ENCODE assay signal across 27 cellular contexts in the genomic region with DNA sequence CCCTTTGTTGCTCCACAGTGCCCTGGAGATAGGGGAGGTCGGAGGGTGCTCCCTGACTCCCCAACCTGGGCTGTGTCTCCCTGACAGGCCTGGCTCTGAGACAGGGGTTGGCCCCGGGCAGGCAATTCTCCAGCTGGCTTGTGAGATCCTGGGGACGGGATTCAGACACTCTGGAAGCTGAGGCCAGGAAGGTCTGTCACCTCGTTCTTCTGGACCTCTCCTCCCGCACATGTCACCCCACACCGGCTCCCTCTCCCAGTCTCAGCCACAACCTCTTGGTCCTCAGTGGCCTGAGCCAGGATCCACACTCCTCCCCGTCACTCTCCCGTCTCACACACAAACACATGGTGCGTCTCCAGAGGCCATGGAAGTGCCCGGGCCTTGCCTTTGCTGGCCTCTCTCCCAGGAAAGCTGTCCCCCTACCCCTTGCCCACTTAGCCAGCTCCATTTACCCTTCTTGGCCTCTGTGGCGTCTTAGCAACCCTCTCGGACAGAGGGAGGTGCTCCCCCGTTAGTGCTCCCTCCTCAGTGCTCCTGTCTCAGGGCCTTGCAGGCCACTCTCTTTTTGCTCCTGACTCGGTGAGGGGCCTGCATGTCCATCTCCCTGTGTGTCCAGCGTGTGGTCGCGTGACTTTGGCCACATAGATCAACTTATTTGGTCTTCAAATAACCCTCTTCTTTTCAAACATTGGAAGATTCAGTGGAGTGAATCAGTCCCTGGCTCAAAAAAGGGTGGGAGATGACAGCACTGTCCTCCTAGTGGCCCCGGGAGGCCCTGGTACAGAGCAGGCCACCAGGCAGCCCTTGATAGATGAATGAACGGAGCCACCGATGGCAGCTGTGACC. TPM values are rescaled to one million over a fixed set of nuclear protein-coding genes. Genes with fewer than 3 reads are reported as not detected.
DNase-seq lines count a peak whose midpoint lies in the region; ATAC-seq and TF ChIP-seq lines count a peak whose summit lies in the region.
"Had no signal": no experiment of that assay in that cellular context is flagged by ENCODE, and none has a peak within 500 bp of the region (broad histone marks: within the 10 kb centered on the region; RNA-seq: fewer than 3 reads in every experiment).

No MANE protein-coding gene starts in this region.

- H3K9me3 Mint-ChIP-seq in central memory CD8-positive, alpha-beta T cell: no peaks in the 10 kb centered on the region
- H3K9me3 Mint-ChIP-seq in nephron progenitor cell: no peaks in the 10 kb centered on the region
- no peaks in the 10 kb centered on the region for H3K9me3 Mint-ChIP-seq in CD8-positive, alpha-beta memory T cell
- H3K9me3 Mint-ChIP-seq: activated naive CD8-positive, alpha-beta T cell treated with anti-CD3 and anti-CD28 coated beads for 36 hours; T-cell had no signal

- CTCF ChIA-PET in CD8-positive, alpha-beta memory T cell (lab: Charles Lee): no interaction called here

- TF ChIP-seq CTCF in heart right ventricle (IDR thresholded peaks at IDR 0.05) (no peak), nephron progenitor cell (IDR thresholded peaks at IDR 0.05) (no peak)

- H3K27ac ChIP-seq in heart right ventricle: peak overlapping the region in 2 of 10 donors; percentile 70 to 85
- H3K27ac ChIP-seq in CD8-positive, alpha-beta memory T cell (ENCODE audit: low read depth, low read length): no peak overlapping the region
- H3K27ac ChIP-seq: prostate gland, SJSA1, uterus had no signal

- H3K4me1 Mint-ChIP-seq in central memory CD8-positive, alpha-beta T cell: peaks cover 11% of the 10 kb centered on the region
- H3K4me1 Mint-ChIP-seq in nephron progenitor cell: peaks cover 45% of the 10 kb centered on the region
- peaks cover 0 to 6% (median 0%) of the 10 kb centered on the region in 3 donors for H3K4me1 Mint-ChIP-seq in CD8-positive, alpha-beta memory T cell
- H3K4me1 Mint-ChIP-seq: activated naive CD8-positive, alpha-beta T cell treated with anti-CD3 and anti-CD28 coated beads for 36 hours; T-cell had no signal

- 86 to 87% methylated on average over 20 of the region's 20 CpGs for WGBS in heart right ventricle, 2 donors

- no peaks in the 10 kb centered on the region for H3K27me3 Mint-ChIP-seq in central memory CD8-positive, alpha-beta T cell
- no peaks in the 10 kb centered on the region for H3K27me3 Mint-ChIP-seq in nephron progenitor cell (ENCODE audit: low read depth, poor library complexity)
- H3K27me3 Mint-ChIP-seq in CD8-positive, alpha-beta memory T cell: peaks cover 0 to 6% of the 10 kb centered on the region in 2 donors

- peaks cover 0 to 11% (median 0%) of the 10 kb centered on the region in 9 donors for H3K36me3 ChIP-seq in heart right ventricle
- no peaks in the 10 kb centered on the region for H3K36me3 ChIP-seq in CD8-positive, alpha-beta memory T cell (ENCODE audit: insufficient read depth, low read length)
- H3K36me3 ChIP-seq: prostate gland, SJSA1, uterus had no signal

- ATAC-seq in Right ventricle myocardium inferior (no peak), heart right ventricle (no peak), esophagus mucosa (no peak)
- no peak for ATAC-seq in central memory CD8-positive, alpha-beta T cell (replicated peaks; ENCODE audit: extremely low read depth, poor library complexity, severe bottlenecking)
- ATAC-seq: T-cell had no signal

- H3K9me3 ChIP-seq in heart right ventricle: no peaks in the 10 kb centered on the region
- no peaks in the 10 kb centered on the region for H3K9me3 ChIP-seq in CD8-positive, alpha-beta memory T cell (ENCODE audit: low read length)
- H3K9me3 ChIP-seq: mucosa of descending colon, prostate gland, SJSA1, uterus had no signal

- peaks cover 0 to 14% (median 4%) of the 10 kb centered on the region in 7 donors for H3K27me3 ChIP-seq in heart right ventricle
- H3K27me3 ChIP-seq in CD8-positive, alpha-beta memory T cell (ENCODE audit: insufficient read depth, low read length, poor library complexity, severe bottlenecking): no peaks in the 10 kb centered on the region
- H3K27me3 ChIP-seq: SJSA1, uterus had no signal

- H3K4me1 ChIP-seq in heart right ventricle: peaks cover 0 to 21% (median 0%) of the 10 kb centered on the region in 9 donors
- H3K4me1 ChIP-seq in CD8-positive, alpha-beta memory T cell (ENCODE audit: insufficient read depth, low read length): no peaks in the 10 kb centered on the region
- H3K4me1 ChIP-seq: prostate gland, uterus had no signal

- peaks cover 9% of the 10 kb centered on the region for H3K36me3 Mint-ChIP-seq in central memory CD8-positive, alpha-beta T cell (ENCODE audit: insufficient read depth)
- no peaks in the 10 kb centered on the region for H3K36me3 Mint-ChIP-seq in nephron progenitor cell (ENCODE audit: low read depth)
- peaks cover 0 to 3% (median 2%) of the 10 kb centered on the region in 3 donors for H3K36me3 Mint-ChIP-seq in CD8-positive, alpha-beta memory T cell
- H3K36me3 Mint-ChIP-seq: activated naive CD8-positive, alpha-beta T cell treated with anti-CD3 and anti-CD28 coated beads for 36 hours; T-cell had no signal

- peak overlapping the region; percentile 75 for H3K27ac Mint-ChIP-seq in central memory CD8-positive, alpha-beta T cell (ENCODE audit: low read depth)
- peak overlapping the region; percentile 39 for H3K27ac Mint-ChIP-seq in nephron progenitor cell
- H3K27ac Mint-ChIP-seq in CD8-positive, alpha-beta memory T cell: peak overlapping the region in 2 of 8 donors; percentile 29 to 62
- H3K27ac Mint-ChIP-seq: activated naive CD8-positive, alpha-beta T cell treated with anti-CD3 and anti-CD28 coated beads for 36 hours; T-cell had no signal

- H3K4me3 Mint-ChIP-seq in central memory CD8-positive, alpha-beta T cell: no peak overlapping the region
- no peak overlapping the region for H3K4me3 Mint-ChIP-seq in nephron progenitor cell
- H3K4me3 Mint-ChIP-seq in CD8-positive, alpha-beta memory T cell: no peak overlapping the region
- H3K4me3 Mint-ChIP-seq: activated naive CD8-positive, alpha-beta T cell treated with anti-CD3 and anti-CD28 coated beads for 36 hours; T-cell had no signal

- intact Hi-C loops in Right ventricle myocardium inferior (cut with DNase I): no loop called here
- intact Hi-C loops in heart right ventricle (cut with DNase I): no loop called here

- POLR2A ChIA-PET in CD8-positive, alpha-beta memory T cell (lab: Charles Lee): no interaction called here

- peak overlapping the region in 1 of 10 donors; percentile 40 for H3K4me3 ChIP-seq in heart right ventricle
- H3K4me3 ChIP-seq in CD8-positive, alpha-beta memory T cell (ENCODE audit: low read length): no peak overlapping the region
- H3K4me3 ChIP-seq: mucosa of descending colon, prostate gland, SJSA1, uterus had no signal

- peak; percentile 61 for DNase-seq in Right ventricle myocardium inferior (ENCODE audit: missing footprints)
- DNase-seq in heart right ventricle: no peak
- DNase-seq in central memory CD8-positive, alpha-beta T cell (ENCODE audit: low spot score in 2 of 2): no peak
- DNase-seq in nephron progenitor cell: no peak
- DNase-seq in NCI-H524 treated with DMSO at 0.1 percent for 48 hours (lab: John Stamatoyannopoulos, UW): no peak
- DNase-seq in activated CD8-positive, alpha-beta memory T cell treated with anti-CD3 and anti-CD28 coated beads, Interleukin-2, amount 50 U/mL, for 48 hours: no peak
- DNase-seq in CD8-positive, alpha-beta memory T cell: no peak
- DNase-seq: activated CD4-positive, alpha-beta T cell treated with anti-CD3 and anti-CD28 coated beads, Interleukin-2, amount 50 U/mL, for 48 hours; activated CD4-positive, CD25-positive, alpha-beta regulatory T cell; activated naive CD8-positive, alpha-beta T cell treated with anti-CD3 and anti-CD28 coated beads for 36 hours; cerebellar nuclear complex; GDM1; HCEC 1CT; mucosa of descending colon; NCI-H1105 treated with DMSO at 0.1 percent for 48 hours; NCI-H1930; stimulated activated CD4-positive, alpha-beta T cell treated with anti-CD3 and anti-CD28 coated beads, Interleukin-15, amount 100 ng/mL, for 24 hours; stimulated activated naive CD4-positive, alpha-beta T cell; uterus had no signal

RNA-seq across cellular contexts. Expression of gene ADGRG3, which starts 0.7 kb away (rescaled TPM):
- total RNA-seq in Right ventricle myocardium inferior (0.87 TPM), heart right ventricle (1 to 10 TPM in 2 of 10 donors, under 1 TPM in 6, not detected in 2; 0.29 to 2.4 (median 0.65) TPM), esophagus mucosa (0.84 TPM)
- polyA plus RNA-seq in heart right ventricle: under 1 TPM; 0.22 to 0.57 TPM
- not detected for total RNA-seq in CD8-positive, alpha-beta memory T cell
- not detected for polyA plus RNA-seq in CD8-positive, alpha-beta memory T cell
- total RNA-seq: activated naive CD8-positive, alpha-beta T cell treated with anti-CD3 and anti-CD28 coated beads for 36 hours; astrocyte; M059J; prostate gland; RPMI7951; SJSA1 had no signal
- polyA plus RNA-seq: keratinocyte had no signal

RNA-seq across cellular contexts. Expression of gene DRC7, which starts 25.8 kb away (rescaled TPM):
- not detected for total RNA-seq in Right ventricle myocardium inferior
- under 1 TPM in 1 of 10 donors, not detected in 9; 0.09 TPM for total RNA-seq in heart right ventricle
- not detected for polyA plus RNA-seq in heart right ventricle
- not detected for total RNA-seq in esophagus mucosa
- not detected for total RNA-seq in CD8-positive, alpha-beta memory T cell
- not detected for polyA plus RNA-seq in CD8-positive, alpha-beta memory T cell
- total RNA-seq: activated naive CD8-positive, alpha-beta T cell treated with anti-CD3 and anti-CD28 coated beads for 36 hours; astrocyte; M059J; mucosa of descending colon; RPMI7951; SJSA1; T-cell had no signal
- polyA plus RNA-seq: keratinocyte had no signal

RNA-seq across cellular contexts. Expression of gene ADGRG1, which starts 40.4 kb away (rescaled TPM):
- total RNA-seq in Right ventricle myocardium inferior: 23.1 TPM
- 10 to 100 TPM; 11.1 to 46.3 (median 18.5) TPM for total RNA-seq in heart right ventricle
- polyA plus RNA-seq in heart right ventricle: 10 to 100 TPM; 19.2 to 27.7 TPM
- 93.7 TPM for total RNA-seq in esophagus mucosa
- total RNA-seq in CD8-positive, alpha-beta memory T cell: 10 to 100 TPM; 25.8 to 29.8 TPM
- polyA plus RNA-seq in CD8-positive, alpha-beta memory T cell: 51.9 TPM
